8 cellular contexts compared by ENCODE assay signal in the genomic region with DNA sequence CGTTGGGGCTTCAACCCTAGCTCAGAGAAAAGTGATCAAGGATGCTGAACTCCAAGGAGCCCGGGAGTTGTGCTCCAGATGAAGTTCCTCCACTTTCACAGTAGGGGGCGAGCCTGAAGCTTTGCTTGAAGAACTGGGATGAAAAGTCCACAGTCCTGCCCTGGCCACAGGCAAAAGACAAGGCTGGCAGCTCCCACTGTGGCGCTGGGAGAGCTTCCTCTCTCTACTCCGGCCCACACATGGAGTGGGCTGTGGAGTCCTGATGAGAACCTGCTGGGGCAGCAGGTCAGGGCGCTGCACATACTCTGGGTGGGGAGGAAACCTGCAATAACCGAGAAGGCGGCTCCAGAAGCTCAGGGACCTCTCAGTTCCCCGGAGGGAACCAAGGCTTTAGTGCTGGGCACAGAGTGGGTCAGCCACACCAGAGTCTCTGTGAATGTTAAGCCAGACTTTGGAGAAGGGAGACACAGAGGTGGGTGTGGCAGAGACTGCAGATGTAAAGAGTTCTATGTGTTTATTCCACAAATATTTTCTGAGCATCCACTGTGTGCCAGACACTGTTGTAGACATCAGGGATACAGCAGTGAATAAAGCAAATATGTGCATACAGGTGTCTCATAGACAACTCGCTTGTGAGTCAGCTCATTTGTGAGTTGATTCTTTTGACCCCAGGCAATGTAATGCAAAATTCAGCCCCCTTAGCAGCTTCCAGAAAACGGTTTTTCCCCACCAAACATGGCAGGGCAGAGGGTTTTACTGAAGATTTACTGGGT. TPM values are rescaled to one million over a fixed set of nuclear protein-coding genes. Genes with fewer than 3 reads are reported as not detected.
DNase-seq lines count a peak whose midpoint lies in the region; ATAC-seq, FAIRE-seq and TF ChIP-seq lines count a peak whose summit lies in the region.

No MANE protein-coding gene starts in this region.

- H3K36me3 Mint-ChIP-seq in progenitor cell of endocrine pancreas (ENCODE audit: insufficient read depth): no peaks in the 10 kb centered on the region

- DNase-seq in AG09309 (ENCODE audit: low read depth) (no peak), GM03348 (ENCODE audit: low spot score) (peak; percentile 87), NCI-H226 (peak; percentile 52), anterior cingulate cortex (lab: John Stamatoyannopoulos, UW) (peak in 47 of 58 donors; percentile 12 to 85 (median 49)), left ventricle myocardium superior (peak; percentile 52), progenitor cell of endocrine pancreas (ENCODE audit: low spot score, unreplicated experiment) (peak; percentile 56), H54 (ENCODE audit: insufficient read length, low spot score) (no peak)

- no peak for FAIRE-seq in H54 (lab: Jason Lieb, UNC)

- H3K27me3 Mint-ChIP-seq in progenitor cell of endocrine pancreas: peaks cover 4% of the 10 kb centered on the region

- TF ChIP-seq CTCF in AG09309 (IDR thresholded peaks at IDR 0.05; ENCODE audit: control insufficient read depth, insufficient read depth, low read depth, low read length, missing control alignments) (peak; percentile 89), progenitor cell of endocrine pancreas (IDR thresholded peaks at IDR 0.05; ENCODE audit: unreplicated experiment) (peak; percentile 83)

- no peak overlapping the region for H3K4me3 ChIP-seq in AG09309 (ENCODE audit: control insufficient read depth, low read depth, low read length)

- ATAC-seq in left ventricle myocardium superior: peak; percentile 62
- no peak for ATAC-seq in GM19455 (IDR thresholded peaks at IDR 0.05; ENCODE audit: unreplicated experiment)

- TF ChIP-seq POLR2A in H54 (IDR thresholded peaks at IDR 0.05; ENCODE audit: low read depth, low read length): no peak

- intact Hi-C loops in left ventricle myocardium superior (cut with micrococcal nuclease): no loop called here

- peaks cover 3% of the 10 kb centered on the region for H3K4me1 Mint-ChIP-seq in progenitor cell of endocrine pancreas (ENCODE audit: low read depth)

- no peak overlapping the region for H3K4me3 Mint-ChIP-seq in progenitor cell of endocrine pancreas (ENCODE audit: low read depth)

- no peaks in the 10 kb centered on the region for H3K9me3 Mint-ChIP-seq in progenitor cell of endocrine pancreas (ENCODE audit: low read depth)

- peak overlapping the region; percentile 65 for H3K27ac Mint-ChIP-seq in progenitor cell of endocrine pancreas

RNA-seq across cellular contexts. Expression of a gene that starts 48.0 kb away (rescaled TPM):
- total RNA-seq in left ventricle myocardium superior: 367 TPM
- total RNA-seq in progenitor cell of endocrine pancreas: 59.7 and 63.3 TPM in 2 replicates

RNA-seq across cellular contexts. Expression of a gene that starts 59.9 kb away (rescaled TPM):
- total RNA-seq in left ventricle myocardium superior (19.2 TPM), progenitor cell of endocrine pancreas (19.5 and 22.1 TPM in 2 replicates)

Comparison
In these comparisons a context has a peak if more than half of its experiments do, and no peak if none do; other contexts are left out.
1. DNase-seq: peak in GM03348 (single experiment), NCI-H226 (single experiment), anterior cingulate cortex (47 of 58), left ventricle myocardium superior (single experiment) and progenitor cell of endocrine pancreas (single experiment); none in AG09309 (single experiment) and H54 (single experiment).